Comparison of ENCODE assay signal across 35 cellular contexts in the genomic region with DNA sequence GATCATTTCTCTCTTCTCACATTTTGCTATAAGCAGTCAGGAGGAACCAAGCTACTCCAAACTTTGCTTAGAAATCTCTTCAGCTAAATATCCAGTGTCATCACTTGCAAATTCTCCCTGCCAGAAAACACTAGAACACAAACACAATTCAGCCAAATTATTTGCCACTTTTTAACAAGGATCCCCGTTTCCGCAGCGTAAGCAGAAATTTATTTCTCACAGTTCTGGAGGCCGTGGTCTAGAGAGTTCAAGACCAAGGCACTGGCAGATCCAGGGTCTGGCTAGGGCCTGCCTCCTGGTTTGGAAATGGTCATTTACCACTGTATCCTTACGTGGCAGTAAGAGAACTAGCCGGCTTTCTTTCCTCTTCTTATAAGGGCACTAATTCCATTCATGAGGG.
"Had no signal": no experiment of that assay in that cellular context is flagged by ENCODE, and none has a peak within 500 bp of the region (broad histone marks: within the 10 kb centered on the region; RNA-seq: fewer than 3 reads in every experiment).

No MANE protein-coding gene starts in this region.

- H3K9me3 Mint-ChIP-seq: activated B cell treated with CpG ODN at 0.5 μM for 24 hours; activated CD8-positive, alpha-beta T cell treated with anti-CD3 and anti-CD28 coated beads for 36 hours; activated naive CD4-positive, alpha-beta T cell treated with anti-CD3 and anti-CD28 coated beads for 36 hours; activated naive CD4-positive, alpha-beta T cell treated with anti-CD3 and anti-CD28 coated beads, Interleukin-2, amount 50 U/mL, for 24 hours; activated naive CD8-positive, alpha-beta T cell treated with anti-CD3 and anti-CD28 coated beads for 36 hours; activated naive CD8-positive, alpha-beta T cell treated with anti-CD3 and anti-CD28 coated beads, Interleukin-2, amount 50 U/mL, for 24 hours; activated T-helper 1 cell treated with anti-CD3 and anti-CD28 coated beads, Interleukin-12 subunit alpha, Interleukin-12 subunit beta, Interleukin-2, Interleukin-4 antibody, amounts not matched to agents 30 ng/mL and 10 ng/mL and 1 ng/mL, durations not matched to agents 14 hours and 24 hours and 36 hours; activated T-helper 2 cell treated with anti-CD3 and anti-CD28 coated beads, Interferon-gamma antibody, Interleukin-2, Interleukin-4, amounts not matched to agents 10 μg/mL and 5 μg/mL and 100 μg/mL, durations not matched to agents 14 hours and 24 hours and 36 hours; endodermal cell; T-helper 2 cell treated with Interferon-gamma antibody and Interleukin-4, amounts not matched to agents 5 μg/mL and 100 μg/mL, for 36 hours had no signal

- DNase-seq: activated B cell treated with CpG ODN at 0.5 μM for 24 hours; activated CD4-positive, alpha-beta T cell treated with anti-CD3 and anti-CD28 coated beads for 48 hours; activated CD4-positive, alpha-beta T cell treated with anti-CD3 and anti-CD28 coated beads, Interleukin-2, amount 50 U/mL, for 1 hour; activated CD4-positive, alpha-beta T cell treated with anti-CD3 and anti-CD28 coated beads, Interleukin-2, amount 50 U/mL, for 48 hours; activated CD8-positive, alpha-beta memory T cell treated with anti-CD3 and anti-CD28 coated beads, Interleukin-2, amount 10 ng/mL, durations not matched to agents 7 days and 5 days; activated CD8-positive, alpha-beta memory T cell treated with anti-CD3 and anti-CD28 coated beads, Interleukin-2, amount 50 U/mL, for 4 hours; activated CD8-positive, alpha-beta T cell treated with anti-CD3 and anti-CD28 coated beads for 36 hours; activated effector memory CD4-positive, alpha-beta T cell treated with anti-CD3 and anti-CD28 coated beads, Interleukin-2, amount 50 U/mL, for 16 hours; activated naive CD4-positive, alpha-beta T cell treated with anti-CD3 and anti-CD28 coated beads for 36 hours; activated naive CD8-positive, alpha-beta T cell treated with anti-CD3 and anti-CD28 coated beads for 36 hours; activated naive CD8-positive, alpha-beta T cell treated with anti-CD3 and anti-CD28 coated beads, Interleukin-2, amount 50 U/mL, for 24 hours; activated T-cell treated with anti-CD3 and anti-CD28 coated beads, Interleukin-2, amount 50 U/mL, for 1 hour; activated T-cell treated with anti-CD3 and anti-CD28 coated beads, Interleukin-2, amount 50 U/mL, for 48 hours; adrenal gland; amygdala; aorta; body of pancreas; central memory CD4-positive, alpha-beta T cell; cerebellar nuclear complex; colonic mucosa; effector CD8-positive, alpha-beta T cell; endodermal cell; foreskin fibroblast; head of caudate nucleus; T-helper 1 cell; T-helper 17 cell; T1000; WERI-Rb-1 had no signal

- H3K27ac Mint-ChIP-seq: activated B cell treated with CpG ODN at 0.5 μM for 24 hours; activated CD8-positive, alpha-beta memory T cell treated with anti-CD3 and anti-CD28 coated beads, Interleukin-2, amount 10 ng/mL, durations not matched to agents 7 days and 5 days; activated CD8-positive, alpha-beta T cell treated with anti-CD3 and anti-CD28 coated beads for 36 hours; activated naive CD4-positive, alpha-beta T cell treated with anti-CD3 and anti-CD28 coated beads for 36 hours; activated naive CD4-positive, alpha-beta T cell treated with anti-CD3 and anti-CD28 coated beads, Interleukin-2, amount 50 U/mL, for 24 hours; activated naive CD8-positive, alpha-beta T cell treated with anti-CD3 and anti-CD28 coated beads for 36 hours; activated naive CD8-positive, alpha-beta T cell treated with anti-CD3 and anti-CD28 coated beads, Interleukin-2, amount 50 U/mL, for 24 hours; activated T-helper 1 cell treated with anti-CD3 and anti-CD28 coated beads, Interleukin-12 subunit alpha, Interleukin-12 subunit beta, Interleukin-2, Interleukin-4 antibody, amounts not matched to agents 30 ng/mL and 10 ng/mL and 1 ng/mL, durations not matched to agents 14 hours and 24 hours and 36 hours; activated T-helper 2 cell treated with anti-CD3 and anti-CD28 coated beads, Interferon-gamma antibody, Interleukin-2, Interleukin-4, amounts not matched to agents 10 μg/mL and 5 μg/mL and 100 μg/mL, durations not matched to agents 14 hours and 24 hours and 36 hours; endodermal cell; T-helper 17 cell; T-helper 2 cell treated with Interferon-gamma antibody and Interleukin-4, amounts not matched to agents 5 μg/mL and 100 μg/mL, for 36 hours had no signal

- H3K27ac ChIP-seq: adrenal gland, body of pancreas, colonic mucosa, WERI-Rb-1 had no signal

- H3K4me1 Mint-ChIP-seq: activated B cell treated with CpG ODN at 0.5 μM for 24 hours; activated CD8-positive, alpha-beta memory T cell treated with anti-CD3 and anti-CD28 coated beads, Interleukin-2, amount 10 ng/mL, durations not matched to agents 7 days and 5 days; activated naive CD4-positive, alpha-beta T cell treated with anti-CD3 and anti-CD28 coated beads, Interleukin-2, amount 50 U/mL, for 24 hours; activated naive CD8-positive, alpha-beta T cell treated with anti-CD3 and anti-CD28 coated beads for 36 hours; activated naive CD8-positive, alpha-beta T cell treated with anti-CD3 and anti-CD28 coated beads, Interleukin-2, amount 50 U/mL, for 24 hours; T-helper 17 cell had no signal

- H3K36me3 Mint-ChIP-seq: activated CD8-positive, alpha-beta memory T cell treated with anti-CD3 and anti-CD28 coated beads, Interleukin-2, amount 10 ng/mL, durations not matched to agents 7 days and 5 days; activated naive CD4-positive, alpha-beta T cell treated with anti-CD3 and anti-CD28 coated beads, Interleukin-2, amount 50 U/mL, for 24 hours; activated naive CD8-positive, alpha-beta T cell treated with anti-CD3 and anti-CD28 coated beads for 36 hours had no signal

- H3K9me3 ChIP-seq: adrenal gland, body of pancreas, colonic mucosa had no signal

- H3K4me1 ChIP-seq: adrenal gland, body of pancreas, colonic mucosa had no signal

- ATAC-seq: activated CD4-positive, CD25-positive, alpha-beta regulatory T cell treated with anti-CD3 and anti-CD28 coated beads, Interleukin-2, amount 50 U/mL, for 24 hours; activated CD8-positive, alpha-beta memory T cell treated with anti-CD3 and anti-CD28 coated beads, Interleukin-2, amount 10 ng/mL, durations not matched to agents 7 days and 5 days; activated CD8-positive, alpha-beta T cell treated with anti-CD3 and anti-CD28 coated beads for 36 hours; activated naive CD8-positive, alpha-beta T cell treated with anti-CD3 and anti-CD28 coated beads, Interleukin-2, amount 50 U/mL, for 24 hours; body of pancreas; esophagus mucosa; T-helper 17 cell had no signal

- H3K27me3 ChIP-seq: adrenal gland, body of pancreas, colonic mucosa had no signal

- H3K4me3 ChIP-seq: adrenal gland, body of pancreas, colonic mucosa had no signal

- H3K36me3 ChIP-seq: adrenal gland, colonic mucosa, WERI-Rb-1 had no signal

- FAIRE-seq: frontal cortex had no signal

- H3K27me3 Mint-ChIP-seq: activated B cell treated with CpG ODN at 0.5 μM for 24 hours had no signal

- H3K4me3 Mint-ChIP-seq: activated B cell treated with CpG ODN at 0.5 μM for 24 hours; activated CD8-positive, alpha-beta memory T cell treated with anti-CD3 and anti-CD28 coated beads, Interleukin-2, amount 10 ng/mL, durations not matched to agents 7 days and 5 days; activated CD8-positive, alpha-beta T cell treated with anti-CD3 and anti-CD28 coated beads for 36 hours; activated naive CD4-positive, alpha-beta T cell treated with anti-CD3 and anti-CD28 coated beads for 36 hours; activated naive CD4-positive, alpha-beta T cell treated with anti-CD3 and anti-CD28 coated beads, Interleukin-2, amount 50 U/mL, for 24 hours; activated naive CD8-positive, alpha-beta T cell treated with anti-CD3 and anti-CD28 coated beads for 36 hours; activated naive CD8-positive, alpha-beta T cell treated with anti-CD3 and anti-CD28 coated beads, Interleukin-2, amount 50 U/mL, for 24 hours; activated T-helper 1 cell treated with anti-CD3 and anti-CD28 coated beads, Interleukin-12 subunit alpha, Interleukin-12 subunit beta, Interleukin-2, Interleukin-4 antibody, amounts not matched to agents 30 ng/mL and 10 ng/mL and 1 ng/mL, durations not matched to agents 14 hours and 24 hours and 36 hours; endodermal cell; T-helper 17 cell; T-helper 2 cell treated with Interferon-gamma antibody and Interleukin-4, amounts not matched to agents 5 μg/mL and 100 μg/mL, for 36 hours had no signal
